Comparison of ENCODE assay signal across 2 cellular contexts in the genomic region with DNA sequence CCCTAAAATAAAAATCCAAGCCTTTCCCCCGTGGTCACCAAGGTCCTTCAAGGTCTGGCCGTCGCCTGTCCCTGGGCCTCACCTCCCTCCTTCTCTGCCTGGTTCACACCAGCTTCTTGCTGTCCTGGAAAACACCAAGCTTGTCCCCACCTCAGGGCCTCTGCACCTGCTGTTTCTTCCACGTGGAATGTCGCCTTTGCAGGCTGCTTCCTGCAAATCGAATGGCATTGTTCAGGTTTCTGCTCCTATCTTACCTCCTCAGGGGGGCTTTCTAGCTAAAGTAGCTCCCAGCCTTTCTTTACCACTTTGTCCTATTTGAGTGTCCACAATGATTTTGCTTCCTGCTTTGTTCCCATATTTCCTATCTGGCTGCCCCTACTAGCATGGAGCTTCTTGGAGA.
A peak's percentile ranks its signal among the peaks of the same experiment; 100 is the strongest.
TF ChIP-seq lines count a peak whose summit lies in the region.

No MANE protein-coding gene starts in this region.

TF ChIP-seq in HEK293, 187 proteins besides CTCF, POLR2A, EP300 and RAD21 (continued from another document):
- peak; percentile 37; the same call in 1 of the 2 replicates for TF ChIP-seq ZNF623 (tag by site-specific recombination; IDR thresholded peaks at IDR 0.05)
TF ChIP-seq in HEK293: peak in this region for 1.

TF ChIP-seq in H1, 55 proteins besides CTCF, POLR2A, EP300 and RAD21 (continued from another document):
- TF ChIP-seq, protein P1, sequence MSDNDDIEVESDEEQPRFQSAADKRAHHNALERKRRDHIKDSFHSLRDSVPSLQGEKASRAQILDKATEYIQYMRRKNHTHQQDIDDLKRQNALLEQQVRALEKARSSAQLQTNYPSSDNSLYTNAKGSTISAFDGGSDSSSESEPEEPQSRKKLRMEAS (IDR thresholded peaks at IDR 0.05) = peak; percentile 49; the same call in 1 of the 2 replicates
- TF ChIP-seq GTF2F1 (IDR thresholded peaks at IDR 0.05; ENCODE audit: borderline replicate concordance, low read depth, low read length) = no peak
- TF ChIP-seq RFX5 (IDR thresholded peaks at IDR 0.05; ENCODE audit: borderline replicate concordance, low read depth, low read length) = no peak
- TF ChIP-seq RNF2 (IDR thresholded peaks at IDR 0.05; ENCODE audit: borderline replicate concordance, low read depth, low read length, missing control alignments, poor library complexity, severe bottlenecking) = no peak
- no peak for TF ChIP-seq JUND (IDR thresholded peaks at IDR 0.05; ENCODE audit: low read length)
- TF ChIP-seq KDM4A (IDR thresholded peaks at IDR 0.05; ENCODE audit: low read depth, low read length, severe bottlenecking) = no peak
